22 cellular contexts compared by ENCODE assay signal in the genomic region with DNA sequence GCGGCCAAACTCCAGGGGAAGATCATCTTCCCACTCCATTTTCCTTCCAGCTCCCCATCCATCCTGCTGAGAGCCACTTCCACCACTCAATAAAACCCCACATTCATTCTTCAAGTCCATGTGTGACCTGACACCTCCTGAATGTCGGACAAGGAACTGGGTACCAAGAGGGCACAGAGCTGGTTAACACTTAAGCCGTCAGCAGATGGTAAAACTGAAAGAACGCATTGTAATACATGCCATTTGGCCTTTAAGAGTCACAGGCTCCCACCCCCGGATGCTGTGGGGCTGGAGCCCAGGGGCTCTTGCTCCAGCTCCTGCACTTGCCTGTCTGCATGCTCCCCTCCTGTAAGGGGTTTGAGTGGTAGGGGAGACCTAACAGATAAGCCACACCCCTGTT.
"Had no signal": no experiment of that assay in that cellular context is flagged by ENCODE, and none has a peak within 500 bp of the region (broad histone marks: within the 10 kb centered on the region; RNA-seq: fewer than 3 reads in every experiment).

No MANE protein-coding gene starts in this region.

- H3K27ac ChIP-seq: epithelial cell of prostate, esophagus muscularis mucosa, left lung, lower lobe of right lung, neutrophil, stomach, thoracic aorta, transverse colon had no signal

- H3K36me3 ChIP-seq: esophagus muscularis mucosa, left lung, lower lobe of right lung, neutrophil, stomach, thoracic aorta, transverse colon had no signal

- H3K9me3 ChIP-seq: esophagus muscularis mucosa, left lung, lower lobe of right lung, neutrophil, stomach, thoracic aorta, transverse colon had no signal

- H3K36me3 Mint-ChIP-seq: immature natural killer cell, memory B cell, naive B cell had no signal

- H3K4me1 Mint-ChIP-seq: immature natural killer cell, memory B cell, naive B cell, nephron had no signal

- DNase-seq: effector memory CD8-positive, alpha-beta T cell; foreskin fibroblast; immature natural killer cell; left lung; lower lobe of right lung; naive B cell; posterior cingulate gyrus; stimulated activated CD4-positive, alpha-beta T cell treated with anti-CD3 and anti-CD28 coated beads, Interleukin-12 subunit alpha, Interleukin-12 subunit beta, amount 100 ng/mL, for 4 hours; stimulated activated naive CD4-positive, alpha-beta T cell; stomach; substantia nigra; transverse colon had no signal

- H3K4me3 Mint-ChIP-seq: dendritic cell treated with granulocyte-macrophage colony-stimulating factor and Interleukin-4, amounts not matched to agents 40 ng/mL and 50 ng/mL, for 4 days; effector memory CD8-positive, alpha-beta T cell; immature natural killer cell; memory B cell; naive B cell; nephron had no signal

- FAIRE-seq: colon, keratinocyte had no signal

- H3K27me3 ChIP-seq: esophagus muscularis mucosa, left lung, neutrophil, stomach, transverse colon had no signal

- ATAC-seq: effector memory CD8-positive, alpha-beta T cell; left lung; lower lobe of right lung; sciatic nerve had no signal

- H3K9me3 Mint-ChIP-seq: dendritic cell treated with granulocyte-macrophage colony-stimulating factor and Interleukin-4, amounts not matched to agents 40 ng/mL and 50 ng/mL, for 4 days; nephron had no signal

- H3K4me3 ChIP-seq: esophagus muscularis mucosa, left lung, lower lobe of right lung, stomach, thoracic aorta, transverse colon had no signal

- H3K27ac Mint-ChIP-seq: dendritic cell treated with granulocyte-macrophage colony-stimulating factor and Interleukin-4, amounts not matched to agents 40 ng/mL and 50 ng/mL, for 4 days; effector memory CD8-positive, alpha-beta T cell; immature natural killer cell; memory B cell; naive B cell; nephron had no signal

- H3K4me1 ChIP-seq: left lung, lower lobe of right lung, stomach, transverse colon had no signal

- H3K27me3 Mint-ChIP-seq: dendritic cell treated with granulocyte-macrophage colony-stimulating factor and Interleukin-4, amounts not matched to agents 40 ng/mL and 50 ng/mL, for 4 days; effector memory CD8-positive, alpha-beta T cell; memory B cell; naive B cell had no signal
